Comparison of ENCODE assay signal across 8 cellular contexts in the genomic region with DNA sequence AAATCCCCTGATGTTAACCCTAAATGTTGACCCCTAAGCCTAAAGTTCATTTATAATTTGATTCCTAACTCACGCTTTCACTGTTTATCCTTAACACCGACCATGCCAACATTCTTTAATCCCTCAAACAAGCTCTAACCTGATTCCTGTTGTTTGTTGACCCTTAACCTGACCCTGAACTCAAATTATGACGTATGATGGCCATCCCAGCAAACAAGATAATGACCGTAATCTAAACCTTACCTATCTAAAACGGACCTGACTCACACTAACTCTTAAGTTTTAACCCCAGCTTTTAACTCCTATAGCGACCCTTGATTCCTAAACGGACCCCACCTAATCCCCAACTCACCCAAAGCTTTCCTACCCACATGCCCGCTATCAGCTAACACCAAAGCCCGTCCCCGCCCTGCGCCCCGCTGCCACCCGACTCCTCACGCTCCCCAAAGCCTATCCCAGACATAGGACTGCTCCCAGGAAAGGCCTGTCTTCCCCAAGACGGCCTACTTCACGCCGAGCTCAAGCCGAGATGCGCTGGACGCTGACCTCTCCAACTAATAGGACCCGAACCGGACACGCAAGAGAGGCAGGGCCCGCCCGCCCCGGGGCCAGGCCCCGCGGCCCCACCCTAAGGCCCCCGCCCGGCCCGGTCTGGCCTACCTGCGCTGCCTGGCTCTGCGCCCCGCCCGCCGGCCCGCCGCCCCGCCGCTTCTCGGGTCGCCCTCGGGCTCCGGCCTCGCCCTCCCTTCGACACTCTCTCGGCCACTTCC. TPM values are rescaled to one million over a fixed set of nuclear protein-coding genes. Genes with fewer than 3 reads are reported as not detected.
A peak's percentile ranks its signal among the peaks of the same experiment; 100 is the strongest.
DNase-seq lines count a peak whose midpoint lies in the region; ATAC-seq and TF ChIP-seq lines count a peak whose summit lies in the region.

No MANE protein-coding gene starts in this region.

- H3K9me3 ChIP-seq in adipocyte (ENCODE audit: control insufficient read depth, low read length), result no peaks in the 10 kb centered on the region
- no peaks in the 10 kb centered on the region for H3K9me3 ChIP-seq in upper lobe of right lung

- H3K4me1 ChIP-seq in adipocyte (ENCODE audit: control insufficient read depth, insufficient read depth, low read length) (peaks cover 63% of the 10 kb centered on the region), upper lobe of right lung (peaks cover 59% of the 10 kb centered on the region)

- no peak for DNase-seq in CD14-positive monocyte (ENCODE audit: low spot score)
- DNase-seq in HFF-Myc (ENCODE audit: extremely low read depth, low read depth), result no peak
- no peak for DNase-seq in adipocyte (ENCODE audit: low read depth)
- no peak for DNase-seq in upper lobe of right lung
- DNase-seq in ACHN, result no peak
- DNase-seq in RKO (ENCODE audit: low spot score), result no peak
- no peak for DNase-seq in NCI-H1436 (lab: John Stamatoyannopoulos, UW)

- H3K4me3 Mint-ChIP-seq in CD14-positive monocyte, result peak overlapping the region in 1 of 2 donors; percentile 73

- H3K27ac Mint-ChIP-seq in CD14-positive monocyte, result peak overlapping the region in 4 of 7 donors; percentile 79 to 89 (median 84)

- ATAC-seq in upper lobe of right lung, result no peak

- no peak for TF ChIP-seq CTCF in CD14-positive monocyte (IDR thresholded peaks at IDR 0.05)
- TF ChIP-seq CTCF in HFF-Myc (IDR thresholded peaks at IDR 0.05; ENCODE audit: low read depth, low read length, missing control alignments), result no peak
- TF ChIP-seq CTCF in upper lobe of right lung (IDR thresholded peaks at IDR 0.05), result no peak

- H3K4me1 Mint-ChIP-seq in CD14-positive monocyte, result peaks cover 21% of the 10 kb centered on the region

- peak overlapping the region; percentile 91 for H3K27ac ChIP-seq in layer of hippocampus (ENCODE audit: low read depth, low read length)
- H3K27ac ChIP-seq in upper lobe of right lung, result peak overlapping the region; percentile 96

- H3K27me3 ChIP-seq in adipocyte (replicated peaks; ENCODE audit: control insufficient read depth, insufficient read depth, low read length), result no peaks in the 10 kb centered on the region
- no peaks in the 10 kb centered on the region for H3K27me3 ChIP-seq in layer of hippocampus (ENCODE audit: control insufficient read depth, insufficient read depth, low read length)
- H3K27me3 ChIP-seq in upper lobe of right lung, result no peaks in the 10 kb centered on the region

- peak overlapping the region; percentile 83 for H3K4me3 ChIP-seq in HFF-Myc (replicated peaks; ENCODE audit: low read depth, low read length)
- H3K4me3 ChIP-seq in adipocyte (ENCODE audit: low read length), result peak overlapping the region; percentile 97
- H3K4me3 ChIP-seq in upper lobe of right lung, result peak overlapping the region; percentile 64

- in situ Hi-C loops in ACHN (cut with HindIII; ENCODE audit: low pct_ligation_motif_present, low pct_unique_long_range_greater_than_20kb, low sequenced_read_pairs), result no loop called here

- H3K36me3 Mint-ChIP-seq in CD14-positive monocyte, result peaks cover 20 to 34% of the 10 kb centered on the region in 2 donors

- H3K36me3 ChIP-seq in adipocyte (ENCODE audit: control insufficient read depth, insufficient read depth, low read length, severe bottlenecking) (peaks cover 23% of the 10 kb centered on the region), upper lobe of right lung (peaks cover 27% of the 10 kb centered on the region)

- peaks cover 0 to 3% (median 0%) of the 10 kb centered on the region in 3 donors for H3K27me3 Mint-ChIP-seq in CD14-positive monocyte (ENCODE audit: low read depth in 3 of 3)

- intact Hi-C loops in CD14-positive monocyte (cut with micrococcal nuclease), result loop anchor here (2.0 to 10.0 kb wide), 5 partner anchors 17 to 619 kb away; a partner anchor contains a TSS
- intact Hi-C loops in upper lobe of right lung (cut with DNase I), result no loop called here

- H3K9me3 Mint-ChIP-seq in CD14-positive monocyte, result no peaks in the 10 kb centered on the region

- H3K9ac ChIP-seq in adipocyte (ENCODE audit: low read length), result peak overlapping the region; percentile 99

RNA-seq across cellular contexts. Expression of a gene that starts 0.4 kb away (rescaled TPM):
- 10 to 100 TPM; 46.6 to 93.0 TPM for polyA plus RNA-seq in CD14-positive monocyte
- total RNA-seq in upper lobe of right lung, result 439 TPM

RNA-seq across cellular contexts. Expression of a gene that starts 0.9 kb away (rescaled TPM):
- 10 to 100 TPM; 32.2 to 38.7 TPM for polyA plus RNA-seq in CD14-positive monocyte
- 34.9 TPM for total RNA-seq in upper lobe of right lung

RNA-seq across cellular contexts. Expression of a gene that starts 17.4 kb away (rescaled TPM):
- 10 to 100 TPM; 18.1 to 26.4 TPM for polyA plus RNA-seq in CD14-positive monocyte
- 99.1 TPM for total RNA-seq in upper lobe of right lung

RNA-seq across cellular contexts. Expression of a gene that starts 17.5 kb away (rescaled TPM):
- 1 to 10 TPM; 2.3 to 3.3 TPM for polyA plus RNA-seq in CD14-positive monocyte
- 34.6 TPM for total RNA-seq in upper lobe of right lung

RNA-seq across cellular contexts. Expression of a gene that starts 22.5 kb away (rescaled TPM):
- not detected for polyA plus RNA-seq in CD14-positive monocyte
- total RNA-seq in upper lobe of right lung, result not detected
